Comparison of ENCODE assay signal across 17 cellular contexts in the genomic region with DNA sequence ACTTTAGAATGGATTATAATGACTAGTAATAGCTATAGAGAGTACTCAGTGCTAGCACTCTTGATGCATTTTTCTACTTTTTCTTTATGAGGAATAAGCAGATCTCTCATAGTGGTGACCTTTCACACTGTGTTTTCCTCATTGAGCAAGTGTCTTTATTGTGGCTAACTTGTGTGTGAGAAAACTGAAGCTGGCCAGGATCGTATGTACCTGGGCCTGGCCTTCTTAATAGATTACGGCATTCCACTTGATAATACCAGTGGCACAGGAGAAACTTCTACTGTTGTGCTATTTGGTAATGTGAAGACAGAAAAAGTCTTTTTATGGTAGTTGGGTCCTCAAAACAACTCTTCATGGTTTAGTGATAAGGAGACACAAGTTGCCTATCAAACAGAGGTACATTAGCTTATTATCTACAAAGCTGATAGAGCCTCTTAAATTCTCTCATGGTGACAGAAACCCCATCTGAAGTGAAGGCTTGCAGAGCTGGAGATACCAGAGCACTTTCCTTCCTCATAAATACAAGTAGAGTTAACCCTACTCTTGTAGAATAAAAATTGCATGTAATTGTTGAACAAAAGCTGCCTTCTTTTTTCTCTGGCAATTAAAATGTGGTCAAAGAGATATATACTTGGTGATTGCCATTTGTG.
DNase-seq lines count a peak whose midpoint lies in the region; ATAC-seq and TF ChIP-seq lines count a peak whose summit lies in the region.
"Had no signal": no experiment of that assay in that cellular context is flagged by ENCODE, and none has a peak within 500 bp of the region (broad histone marks: within the 10 kb centered on the region; RNA-seq: fewer than 3 reads in every experiment).

No MANE protein-coding gene starts in this region.

- intact Hi-C loops in Right ventricle myocardium inferior (cut with DNase I) (no loop called here), cardiac septum (cut with DNase I) (no loop called here), posterior cingulate gyrus (cut with DNase I) (no loop called here)

- no peaks in the 10 kb centered on the region for H3K27me3 ChIP-seq in right atrium auricular region
- H3K27me3 ChIP-seq in muscle layer of duodenum (ENCODE audit: low read depth, low read length), result no peaks in the 10 kb centered on the region

- TF ChIP-seq CTCF in right atrium auricular region (IDR thresholded peaks at IDR 0.05), result no peak

- peaks cover 16% of the 10 kb centered on the region for H3K36me3 ChIP-seq in right atrium auricular region
- no peaks in the 10 kb centered on the region for H3K36me3 ChIP-seq in muscle layer of duodenum (ENCODE audit: control insufficient read depth in 1 of 2, insufficient read depth in 2 of 2, low read length in 2 of 2)

- H3K4me3 ChIP-seq in right atrium auricular region, result no peak overlapping the region
- no peak overlapping the region for H3K4me3 ChIP-seq in muscle layer of duodenum (ENCODE audit: low read depth in 1 of 2, low read length in 2 of 2)

- H3K4me1 ChIP-seq in right atrium auricular region, result peaks cover 0 to 9% of the 10 kb centered on the region in 2 donors
- H3K4me1 ChIP-seq in muscle layer of duodenum (ENCODE audit: control insufficient read depth in 1 of 2, insufficient read depth in 2 of 2, low read length in 2 of 2), result peaks cover 0 to 9% of the 10 kb centered on the region in 2 donors

- ATAC-seq in Right ventricle myocardium inferior, result peak; percentile 55

- DNase-seq in Right ventricle myocardium inferior (ENCODE audit: missing footprints) (no peak), cardiac septum (ENCODE audit: low spot score) (no peak), right atrium auricular region (ENCODE audit: low spot score) (no peak), posterior cingulate gyrus (no peak), T-helper 2 cell (no peak), ureter (ENCODE audit: low spot score) (no peak)
- DNase-seq in activated CD4-positive, CD25-positive, alpha-beta regulatory T cell treated with anti-CD3 and anti-CD28 coated beads, Interleukin-2, amount 50 U/mL, for 72 hours, result no peak
- DNase-seq: COR-L47, DMS153, H9, KG1, NCI-H1092, NCI-H2107, NCI-H226, NCI-H526, OCI-M1 had no signal

- peak overlapping the region; percentile 52 to 84 for H3K27ac ChIP-seq in right atrium auricular region
- peak overlapping the region; percentile 3 for H3K27ac ChIP-seq in muscle layer of duodenum (ENCODE audit: low read length)

- no peaks in the 10 kb centered on the region for H3K9me3 ChIP-seq in right atrium auricular region
- no peaks in the 10 kb centered on the region for H3K9me3 ChIP-seq in muscle layer of duodenum (ENCODE audit: control insufficient read depth in 1 of 2, low read length in 2 of 2)
